Comparison of ENCODE assay signal across 7 cellular contexts in the genomic region with DNA sequence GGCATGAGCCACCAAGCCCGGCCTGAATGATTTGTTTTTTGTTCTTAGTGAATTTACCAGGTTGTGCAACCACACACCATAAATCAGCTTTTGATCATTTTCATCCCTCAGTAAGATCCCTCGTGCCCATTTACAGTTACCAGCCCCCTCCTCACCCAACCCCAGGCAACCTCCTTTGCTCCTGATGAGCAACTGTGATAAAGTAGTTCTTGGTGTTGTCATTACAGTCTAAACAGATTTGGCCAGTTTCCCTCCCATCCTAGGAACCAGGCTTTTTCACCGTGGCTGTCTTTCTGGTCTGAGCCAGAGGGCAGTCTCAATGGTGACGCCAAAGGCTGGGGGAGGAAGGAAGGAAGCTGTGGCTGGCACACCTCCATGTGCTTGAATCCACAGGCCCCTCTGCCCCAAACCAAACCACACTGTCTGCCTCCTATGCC.
DNase-seq lines count a peak whose midpoint lies in the region; FAIRE-seq and TF ChIP-seq lines count a peak whose summit lies in the region.

No MANE protein-coding gene starts in this region.

- H3K36me3 ChIP-seq in kidney (ENCODE audit: control insufficient read depth in 1 of 2, insufficient read depth in 2 of 2, low read length in 2 of 2), result no peaks in the 10 kb centered on the region

- H3K4me3 ChIP-seq in kidney (ENCODE audit: low read length in 2 of 2), result no peak overlapping the region

- intact Hi-C loops in kidney (cut with DNase I), result no loop called here

- H3K9ac ChIP-seq in kidney (ENCODE audit: low read length in 2 of 2), result no peak overlapping the region

- no peaks in the 10 kb centered on the region for H3K9me3 ChIP-seq in kidney (ENCODE audit: control insufficient read depth in 1 of 2, low read length in 2 of 2)

- DNase-seq in HT1080 (ENCODE audit: low read depth) (peak; percentile 58), T-helper 9 cell (peak; percentile 5), epithelial cell of prostate (ENCODE audit: low read depth, low spot score) (peak; percentile 41), NCI-H2171 treated with DMSO at 0.1 percent for 48 hours (lab: John Stamatoyannopoulos, UW) (no peak), kidney (no peak)
- DNase-seq in stimulated activated CD8-positive, alpha-beta memory T cell treated with anti-CD3 and anti-CD28 coated beads, Interleukin-4, amount 100 ng/mL, for 24 hours (ENCODE audit: low read depth), result peak; percentile 9
- no peak for DNase-seq in activated CD8-positive, alpha-beta memory T cell treated with anti-CD3 and anti-CD28 coated beads, Interleukin-2, amount 50 U/mL, for 48 hours

- no peak for FAIRE-seq in kidney (lab: Jason Lieb, UNC)

- H3K4me1 ChIP-seq in kidney (ENCODE audit: control insufficient read depth in 1 of 2, insufficient read depth in 1 of 2, low read depth in 1 of 2, low read length in 2 of 2), result no peaks in the 10 kb centered on the region

- H3K27ac ChIP-seq in epithelial cell of prostate (peak overlapping the region; percentile 97), kidney (ENCODE audit: low read depth in 2 of 2, low read length in 2 of 2) (no peak overlapping the region)

- TF ChIP-seq CTCF in kidney (IDR thresholded peaks at IDR 0.05; ENCODE audit: borderline replicate concordance, extremely low read depth, insufficient read depth), result no peak

Comparison
In these comparisons a context has a peak if more than half of its experiments do, and no peak if none do; other contexts are left out.
1. DNase-seq: peak in HT1080 (single experiment), T-helper 9 cell (single experiment), epithelial cell of prostate (single experiment) and stimulated activated CD8-positive, alpha-beta memory T cell treated with anti-CD3 and anti-CD28 coated beads, Interleukin-4, amount 100 ng/mL, for 24 hours (single experiment); none in NCI-H2171 treated with DMSO at 0.1 percent for 48 hours (single experiment), kidney (single experiment) and activated CD8-positive, alpha-beta memory T cell treated with anti-CD3 and anti-CD28 coated beads, Interleukin-2, amount 50 U/mL, for 48 hours (single experiment).